ENCODE assay signal across 8 cellular contexts in the genomic region with DNA sequence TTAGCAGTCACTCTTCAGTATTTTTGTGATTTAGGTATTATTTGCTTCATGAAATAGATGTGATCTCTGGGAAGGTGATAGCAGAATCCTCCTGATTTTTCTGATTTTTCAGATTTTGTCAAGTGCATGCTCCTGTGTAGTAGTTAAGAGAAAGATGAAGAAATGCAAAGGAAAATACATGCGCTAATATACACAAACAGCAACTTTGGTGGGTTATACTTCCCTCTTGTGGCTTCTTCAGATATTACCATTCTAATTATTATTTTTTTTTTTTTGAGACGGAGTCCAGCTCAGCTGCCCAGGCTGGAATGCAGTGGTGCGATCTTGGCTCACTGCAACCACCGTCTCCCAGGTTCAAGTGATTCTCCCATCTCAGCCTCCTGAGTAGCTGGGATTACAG. TPM values are rescaled to one million over a fixed set of nuclear protein-coding genes. Genes with fewer than 3 reads are reported as not detected.
A peak's percentile ranks its signal among the peaks of the same experiment; 100 is the strongest.
DNase-seq lines count a peak whose midpoint lies in the region; ATAC-seq, FAIRE-seq and TF ChIP-seq lines count a peak whose summit lies in the region.

No MANE protein-coding gene starts in this region.

- H3K4me2 ChIP-seq in GM12878 (ENCODE audit: control insufficient read depth, insufficient read depth) = peak overlapping the region; percentile 22; the same call in 1 of the 2 replicates

- peaks cover 26 to 39% of the 10 kb centered on the region in 2 experiments for H3K36me3 ChIP-seq in GM12878 (ENCODE audit: control insufficient read depth in 2 of 2, insufficient read depth in 2 of 2, low read length in 1 of 2)
- H3K36me3 ChIP-seq in right lobe of liver = no peaks in the 10 kb centered on the region

- H3K27me3 ChIP-seq in GM12878 (replicated peaks in 1 of 2; ENCODE audit: control insufficient read depth in 2 of 2, insufficient read depth in 2 of 2, low read length in 1 of 2) (no peaks in the 10 kb centered on the region), right lobe of liver (no peaks in the 10 kb centered on the region)

- peak; percentile 46 for TF ChIP-seq RAD21 in Ishikawa (IDR thresholded peaks at IDR 0.05; ENCODE audit: low read depth)
- TF ChIP-seq RAD21 in GM12878 (IDR thresholded peaks at IDR 0.05; ENCODE audit: insufficient read depth, low read depth, low read length) = peak; percentile 66

- intact Hi-C loops in GM12878 (cut with micrococcal nuclease; ENCODE audit: unreplicated experiment) = loop anchor here (1.0 kb wide), 1 partner anchor 152 kb away; no protein-coding TSS in a partner anchor
- intact Hi-C loops in right lobe of liver (cut with DNase I) = no loop called here

- peak; percentile 68 for ATAC-seq in GM12878
- ATAC-seq in right lobe of liver = peak; percentile 58 to 83 (median 68)
- no peak for ATAC-seq in GM21737 (IDR thresholded peaks at IDR 0.05; ENCODE audit: unreplicated experiment)
- ATAC-seq in GM21786 (IDR thresholded peaks at IDR 0.05; ENCODE audit: unreplicated experiment) = no peak

- FAIRE-seq in GM12878 (lab: Jason Lieb, UNC) = no peak

- POLR2A ChIA-PET in GM12878 (lab: Charles Lee) = interaction anchor here (0.6 to 1.2 kb wide), 4 partner anchors 147 to 226 kb away, joined by 3 read pairs; no protein-coding TSS in a partner anchor

- no peaks in the 10 kb centered on the region; the same call in 1 of the 2 replicates for H4K20me1 ChIP-seq in GM12878 (ENCODE audit: control insufficient read depth, insufficient read depth)

- in situ Hi-C loops in GM12878 (cut with MboI) = no loop called here

- TF ChIP-seq CTCF in GM12873 (IDR thresholded peaks at IDR 0.05; ENCODE audit: insufficient read depth, low read depth, low read length, missing control alignments) (peak; percentile 54), GM12878 (IDR thresholded peaks at IDR 0.05 in 2 of 3, conservative IDR thresholded peaks at IDR 0.05 in 1 of 3; ENCODE audit: control insufficient read depth in 2 of 3, extremely low read depth in 1 of 3, insufficient read depth in 1 of 3, low read depth in 3 of 3, low read length in 3 of 3) (peak; percentile 29 to 41 (median 40); a peak in 4 of 6 replicates), right lobe of liver (IDR thresholded peaks at IDR 0.05) (peak; percentile 43 to 55 (median 54))

- no peak overlapping the region; the same call in 1 of the 2 replicates for H2AFZ ChIP-seq in GM12878 (ENCODE audit: control insufficient read depth, low read depth, low read length)

- no peak overlapping the region; the same call in 1 of the 2 replicates for H3K9ac ChIP-seq in GM12878 (ENCODE audit: control insufficient read depth, insufficient read depth, low read length)

- TF ChIP-seq EP300 in Ishikawa (IDR thresholded peaks at IDR 0.05; ENCODE audit: borderline replicate concordance) = no peak
- no peak for TF ChIP-seq EP300 in GM12878 (IDR thresholded peaks at IDR 0.05; ENCODE audit: borderline replicate concordance in 1 of 2, control insufficient read depth in 1 of 2, low read depth in 2 of 2, low read length in 2 of 2)

- no peak overlapping the region for H3K27ac ChIP-seq in GM12878 (ENCODE audit: control insufficient read depth, insufficient read depth)
- no peak overlapping the region for H3K27ac ChIP-seq in right lobe of liver

- H3K4me3 ChIP-seq in GM12878 = no peak overlapping the region
- no peak overlapping the region for H3K4me3 ChIP-seq in right lobe of liver

- RAD21 ChIA-PET in GM12878 (lab: Charles Lee; ENCODE audit: unreplicated experiment) = interaction anchor here (0.6 to 2.0 kb wide), 9 partner anchors 14 to 453 kb away, joined by 3 to 14 read pairs (median 4); no protein-coding TSS in a partner anchor

- no peaks in the 10 kb centered on the region for H3K9me3 ChIP-seq in GM12878 (replicated peaks; ENCODE audit: control insufficient read depth, insufficient read depth, low read length)
- no peaks in the 10 kb centered on the region for H3K9me3 ChIP-seq in right lobe of liver

- TF ChIP-seq POLR2A in GM12878 (IDR thresholded peaks at IDR 0.05; ENCODE audit: low read depth, low read length) (no peak), right lobe of liver (IDR thresholded peaks at IDR 0.05) (no peak)

- no TSS peak for BruUV-seq in GM12878 (replicated peaks; lab: Mats Ljungman, UMichigan)

- SMC1A ChIA-PET in GM12878 (lab: Charles Lee; ENCODE audit: uncharacterized antibody, unreplicated experiment) = interaction anchor here (0.6 to 4.8 kb wide), 13 partner anchors 9 to 266 kb away, joined by 3 to 38 read pairs (median 4); no protein-coding TSS in a partner anchor

- DNase-seq in AG20443 (ENCODE audit: low spot score) = peak; percentile 42
- no peak for DNase-seq in GM12878 (ENCODE audit: low read depth, low spot score)
- no peak for DNase-seq in right lobe of liver
- no peak for DNase-seq in activated CD4-positive, alpha-beta T cell treated with anti-CD3 and anti-CD28 coated beads, Interleukin-2, amount 50 U/mL, for 48 hours

- CTCF ChIA-PET in GM12878 (lab: Yijun Ruan, JAX) = interaction anchor here (0.8 to 3.7 kb wide), 14 partner anchors 7 to 268 kb away, joined by 3 to 54 read pairs (median 5); no protein-coding TSS in a partner anchor

- H3K4me1 ChIP-seq in GM12878 (ENCODE audit: control insufficient read depth, insufficient read depth, low read length) (no peaks in the 10 kb centered on the region), right lobe of liver (no peaks in the 10 kb centered on the region)

- peaks cover 21% of the 10 kb centered on the region for H3K79me2 ChIP-seq in GM12878 (ENCODE audit: control insufficient read depth, insufficient read depth, low read length)

- 28% methylated on average over 4 of the region's 4 CpGs for WGBS in GM12878 (ENCODE audit: insufficient coverage, insufficient replicate concordance, low lambda C conversion rate, missing lambda C conversion rate)
- 73% methylated on average over 4 of the region's 4 CpGs for WGBS in right lobe of liver (ENCODE audit: insufficient coverage, low coverage, low lambda C conversion rate, missing lambda C conversion rate)

TF ChIP-seq in Ishikawa, 13 proteins besides CTCF, POLR2A, EP300 and RAD21 (continues in another document):
- no peak for TF ChIP-seq FOXM1 (IDR thresholded peaks at IDR 0.05; ENCODE audit: borderline replicate concordance, low read depth)
- no peak for TF ChIP-seq EGR1 (IDR thresholded peaks at IDR 0.05)
- TF ChIP-seq TAF1 (IDR thresholded peaks at IDR 0.05; ENCODE audit: low read depth) = no peak
- TF ChIP-seq YY1 (IDR thresholded peaks at IDR 0.05; ENCODE audit: low read depth) = no peak
- no peak for TF ChIP-seq NFIC (IDR thresholded peaks at IDR 0.05)

TF ChIP-seq in GM12878, 131 proteins besides CTCF, POLR2A, EP300 and RAD21 (continues in another document):
- TF ChIP-seq CBX5 (IDR thresholded peaks at IDR 0.05; ENCODE audit: low read depth) (no peak), NBN (IDR thresholded peaks at IDR 0.05) (0 out of 2 replicates have a peak, but pooled peaks have one; percentile 23)
- TF ChIP-seq, protein P1, sequence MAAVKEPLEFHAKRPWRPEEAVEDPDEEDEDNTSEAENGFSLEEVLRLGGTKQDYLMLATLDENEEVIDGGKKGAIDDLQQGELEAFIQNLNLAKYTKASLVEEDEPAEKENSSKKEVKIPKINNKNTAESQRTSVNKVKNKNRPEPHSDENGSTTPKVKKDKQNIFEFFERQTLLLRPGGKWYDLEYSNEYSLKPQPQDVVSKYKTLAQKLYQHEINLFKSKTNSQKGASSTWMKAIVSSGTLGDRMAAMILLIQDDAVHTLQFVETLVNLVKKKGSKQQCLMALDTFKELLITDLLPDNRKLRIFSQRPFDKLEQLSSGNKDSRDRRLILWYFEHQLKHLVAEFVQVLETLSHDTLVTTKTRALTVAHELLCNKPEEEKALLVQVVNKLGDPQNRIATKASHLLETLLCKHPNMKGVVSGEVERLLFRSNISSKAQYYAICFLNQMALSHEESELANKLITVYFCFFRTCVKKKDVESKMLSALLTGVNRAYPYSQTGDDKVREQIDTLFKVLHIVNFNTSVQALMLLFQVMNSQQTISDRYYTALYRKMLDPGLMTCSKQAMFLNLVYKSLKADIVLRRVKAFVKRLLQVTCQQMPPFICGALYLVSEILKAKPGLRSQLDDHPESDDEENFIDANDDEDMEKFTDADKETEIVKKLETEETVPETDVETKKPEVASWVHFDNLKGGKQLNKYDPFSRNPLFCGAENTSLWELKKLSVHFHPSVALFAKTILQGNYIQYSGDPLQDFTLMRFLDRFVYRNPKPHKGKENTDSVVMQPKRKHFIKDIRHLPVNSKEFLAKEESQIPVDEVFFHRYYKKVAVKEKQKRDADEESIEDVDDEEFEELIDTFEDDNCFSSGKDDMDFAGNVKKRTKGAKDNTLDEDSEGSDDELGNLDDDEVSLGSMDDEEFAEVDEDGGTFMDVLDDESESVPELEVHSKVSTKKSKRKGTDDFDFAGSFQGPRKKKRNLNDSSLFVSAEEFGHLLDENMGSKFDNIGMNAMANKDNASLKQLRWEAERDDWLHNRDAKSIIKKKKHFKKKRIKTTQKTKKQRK (IDR thresholded peaks at IDR 0.05; ENCODE audit: low read depth, low read length) = no peak

RNA-seq across cellular contexts. Expression of a gene that starts 31.7 kb away (rescaled TPM):
- 67.3 and 80.0 TPM in 2 replicates for total RNA-seq in GM12878 (2013; cell fraction: nucleolus; rRNA removed)
- total RNA-seq in GM12878 (2014; rRNA removed) (116 and 123 TPM in 2 replicates), GM12878 (2014; rRNA removed; fragmentation: Illumina TruSeq; extraction: Trizol) (150 and 152 TPM in 2 replicates), GM12878 (2021) (179 and 185 TPM in 2 replicates), right lobe of liver (10 to 100 TPM in 1 of 6 experiments, 1 to 10 TPM in 5; 3.3 to 13.3 (median 7.1) TPM)
- polyA plus RNA-seq in GM12878 (2011; ENCODE audit: low read depth) = 48.5 TPM
- polyA plus RNA-seq in GM12878 (2011; rRNA removed) (69.2 and 99.2 TPM in 2 replicates), GM12878 (2014; fragmentation: Illumina TruSeq; extraction: Trizol) (176 and 215 TPM in 2 replicates), GM12878 (2014; fragmentation: Nextera tagmentation; extraction: Ambion mirVana) (1 to 10 TPM; 7.0 to 7.1 TPM), GM12878 (2014; rRNA removed) (104 and 110 TPM in 2 replicates), GM12878 (2016; fragmentation: Nextera tagmentation; extraction: Ambion mirVana) (10 to 100 TPM; 29.5 to 31.3 TPM)
- 65.5 and 85.2 TPM in 2 replicates for polyA plus RNA-seq in GM12878 (2011; cell fraction: cytosol; rRNA removed)
- polyA plus RNA-seq in GM12878 (2011; cell fraction: nucleus; rRNA removed) = 44.1 and 80.2 TPM in 2 replicates
- polyA plus RNA-seq in GM12878 (2012) = 57.2 and 75.7 TPM in 2 replicates
- 34.5 and 57.8 TPM in 2 replicates for polyA minus RNA-seq in GM12878 (2011; rRNA and poly(A)+ RNA removed)
- 49.6 and 64.8 TPM in 2 replicates for polyA minus RNA-seq in GM12878 (2011; cell fraction: cytosol; rRNA and poly(A)+ RNA removed)
- 31.9 and 78.0 TPM in 2 replicates for polyA minus RNA-seq in GM12878 (2011; cell fraction: nucleus; rRNA and poly(A)+ RNA removed)

Comparison
In these comparisons a context has a peak if more than half of its experiments do, and no peak if none do; other contexts are left out.
1. ATAC-seq: peak in GM12878 (single experiment) and right lobe of liver (4 of 4); none in GM21737 (single experiment) and GM21786 (single experiment).
2. RNA of a gene that starts 31.7 kb away (total RNA-seq): 67.3 to 185 TPM in GM12878; 3.3 to 13.3 TPM in right lobe of liver; every median in the first group is over 4 times any median in the second.
3. Peak in every context shown above with its lines, with median percentiles within 50 percentile points of each other: CTCF ChIP-seq.